Comparison of ENCODE assay signal across 25 cellular contexts in genomic region chr7:19610194-19610943, GRCh38.
"Had no signal": no experiment of that assay in that cellular context is flagged by ENCODE, and none has a peak within 500 bp of the region (broad histone marks: within the 10 kb centered on the region; RNA-seq: fewer than 3 reads in every experiment).

No MANE protein-coding gene starts in this region.

- H3K36me3 ChIP-seq: colonic mucosa, esophagus squamous epithelium, left ventricle myocardium inferior, lower lobe of right lung, prostate gland, spleen, stomach, thoracic aorta had no signal

- H3K9me3 ChIP-seq: esophagus squamous epithelium, lower lobe of right lung, prostate gland, thoracic aorta had no signal

- ATAC-seq: foreskin keratinocyte, lower lobe of right lung, natural killer cell, sciatic nerve had no signal

- H3K36me3 Mint-ChIP-seq: immature natural killer cell, memory B cell, mesothelial cell of epicardium, natural killer cell had no signal

- DNase-seq: colonic mucosa; dermis blood vessel endothelial cell; esophagus squamous epithelium; foreskin keratinocyte; immature natural killer cell; kidney; left cardiac atrium; left ventricle myocardium inferior; lower lobe of right lung; natural killer cell; spleen; stimulated activated CD4-positive, alpha-beta T cell treated with anti-CD3 and anti-CD28 coated beads, Interleukin-15, amount 100 ng/mL, for 24 hours; stimulated activated CD4-positive, alpha-beta T cell treated with anti-CD3 and anti-CD28 coated beads, Interleukin-1b, Interleukin-23, amount 100 ng/mL, for 48 hours; stimulated activated CD4-positive, alpha-beta T cell treated with anti-CD3 and anti-CD28 coated beads, Interleukin-4, amount 100 ng/mL, for 4 hours; stimulated activated naive CD4-positive, alpha-beta T cell; stomach; substantia nigra; trophoblast cell had no signal

- H3K4me3 Mint-ChIP-seq: immature natural killer cell, memory B cell, mesothelial cell of epicardium, natural killer cell, neural crest cell had no signal

- H3K27me3 ChIP-seq: colonic mucosa, esophagus squamous epithelium, foreskin keratinocyte, spleen, stomach had no signal

- H3K9me3 Mint-ChIP-seq: memory B cell had no signal

- H3K79me2 ChIP-seq: parathyroid adenoma had no signal

- H3K27ac Mint-ChIP-seq: immature natural killer cell, memory B cell, mesothelial cell of epicardium, natural killer cell had no signal

- H2AFZ ChIP-seq: parathyroid adenoma had no signal

- H3K9ac ChIP-seq: parathyroid adenoma had no signal

- H3K4me1 ChIP-seq: colonic mucosa, esophagus squamous epithelium, foreskin keratinocyte, left ventricle myocardium inferior, lower lobe of right lung, parathyroid adenoma, prostate gland, spleen, stomach had no signal

- H3K27ac ChIP-seq: colonic mucosa, esophagus squamous epithelium, foreskin keratinocyte, left ventricle myocardium inferior, lower lobe of right lung, parathyroid adenoma, prostate gland, spleen, stomach, thoracic aorta had no signal

- H3K4me3 ChIP-seq: colonic mucosa, esophagus squamous epithelium, left ventricle myocardium inferior, lower lobe of right lung, prostate gland, spleen, stomach, thoracic aorta had no signal

- H3K4me1 Mint-ChIP-seq: immature natural killer cell, memory B cell, natural killer cell, neural crest cell had no signal

- FAIRE-seq: kidney had no signal
